In genomic region chr14:30600907-30601578, GRCh38 we compare ENCODE assay signal across 1 cellular context.
TF ChIP-seq lines count a peak whose summit lies in the region.

No MANE protein-coding gene starts in this region.

TF ChIP-seq in IMR-90, 13 proteins besides CTCF, POLR2A, EP300 and RAD21:
- TF ChIP-seq RCOR1 (IDR thresholded peaks at IDR 0.05; ENCODE audit: insufficient replicate concordance, low read length) = no peak
- TF ChIP-seq NFE2L2 (IDR thresholded peaks at IDR 0.05; ENCODE audit: low read depth, low read length) = no peak
- TF ChIP-seq CEBPB (IDR thresholded peaks at IDR 0.05; ENCODE audit: low read depth, low read length) = no peak
- no peak for TF ChIP-seq FOS (IDR thresholded peaks at IDR 0.05; ENCODE audit: low read depth, low read length)
- no peak for TF ChIP-seq MAFK (IDR thresholded peaks at IDR 0.05; ENCODE audit: low read depth, low read length)
